Comparison of ENCODE assay signal across 14 cellular contexts in genomic region chr19:57317503-57317902, GRCh38. TPM values are rescaled to one million over a fixed set of nuclear protein-coding genes. Genes with fewer than 3 reads are reported as not detected.
A peak's percentile ranks its signal among the peaks of the same experiment; 100 is the strongest.
DNase-seq lines count a peak whose midpoint lies in the region; ATAC-seq and TF ChIP-seq lines count a peak whose summit lies in the region.
"Had no signal": no experiment of that assay in that cellular context is flagged by ENCODE, and none has a peak within 500 bp of the region (broad histone marks: within the 10 kb centered on the region; RNA-seq: fewer than 3 reads in every experiment).

No MANE protein-coding gene starts in this region.

- H3K4me2 ChIP-seq in skeletal muscle satellite cell (ENCODE audit: low read length): peak overlapping the region; percentile 71

- H3K9ac ChIP-seq in HUES64 (ENCODE audit: low read depth, low read length) (no peak overlapping the region), skeletal muscle satellite cell (ENCODE audit: low read depth, low read length) (no peak overlapping the region)

- H3K27me3 ChIP-seq in HUES64 (ENCODE audit: insufficient read depth, low read length): peaks cover 52% of the 10 kb centered on the region
- H3K27me3 ChIP-seq in right cardiac atrium (ENCODE audit: control insufficient read depth, insufficient read depth): no peaks in the 10 kb centered on the region
- H3K27me3 ChIP-seq in skeletal muscle satellite cell (ENCODE audit: control insufficient read depth, insufficient read depth, low read length): peaks cover 29% of the 10 kb centered on the region

- ATAC-seq in right cardiac atrium (peak; percentile 20 to 22), GM21786 (IDR thresholded peaks at IDR 0.05; ENCODE audit: unreplicated experiment) (no peak), HG03159 (IDR thresholded peaks at IDR 0.05; ENCODE audit: unreplicated experiment) (no peak)
- ATAC-seq: left lung; naive thymus-derived CD4-positive, alpha-beta T cell had no signal

- H3K4me3 ChIP-seq in HUES64 (ENCODE audit: low read length) (peak overlapping the region; percentile 44), coronary artery (peak overlapping the region; percentile 52), right cardiac atrium (ENCODE audit: low read length) (peak overlapping the region; percentile 5), skeletal muscle satellite cell (ENCODE audit: low read length) (peak overlapping the region; percentile 57)
- H3K4me3 ChIP-seq: left lung had no signal

- H3K4me1 ChIP-seq in HUES64 (ENCODE audit: insufficient read depth, low read length) (peaks cover 11% of the 10 kb centered on the region; the same call in 1 of the 2 replicates), right cardiac atrium (ENCODE audit: control insufficient read depth, insufficient read depth, low read length) (no peaks in the 10 kb centered on the region), skeletal muscle satellite cell (ENCODE audit: control insufficient read depth, insufficient read depth, low read length) (peaks cover 17% of the 10 kb centered on the region)

- H3K36me3 ChIP-seq in HUES64 (ENCODE audit: insufficient read depth, low read length) (no peaks in the 10 kb centered on the region), skeletal muscle satellite cell (ENCODE audit: insufficient read depth, low read length) (no peaks in the 10 kb centered on the region)
- H3K36me3 ChIP-seq: left lung had no signal

- H3K27ac ChIP-seq in HUES64 (ENCODE audit: low read depth, low read length) (no peak overlapping the region), coronary artery (no peak overlapping the region), right cardiac atrium (ENCODE audit: low read length) (no peak overlapping the region)
- H3K27ac ChIP-seq: left lung had no signal

- WGBS in HUES64: 51% methylated on average over 29 of the region's 29 CpGs
- 18% methylated on average over 29 of the region's 29 CpGs for WGBS in right cardiac atrium

- DNase-seq in coronary artery (ENCODE audit: low spot score) (no peak), right cardiac atrium (peak in 2 of 3 donors; percentile 56 to 62), NCI-H446 treated with DMSO at 0.1 percent for 48 hours (lab: John Stamatoyannopoulos, UW) (no peak)
- DNase-seq: KBM-7; naive thymus-derived CD4-positive, alpha-beta T cell; NCI-H1417 treated with DMSO at 0.1 percent for 48 hours; NCI-H524; small intestine; T-helper 9 cell had no signal

- no peaks in the 10 kb centered on the region for H3K9me3 ChIP-seq in HUES64 (ENCODE audit: insufficient read depth, low read depth, low read length)
- H3K9me3 ChIP-seq in right cardiac atrium (ENCODE audit: control insufficient read depth, low read length): no peaks in the 10 kb centered on the region
- no peaks in the 10 kb centered on the region for H3K9me3 ChIP-seq in skeletal muscle satellite cell (replicated peaks; ENCODE audit: low read length)
- H3K9me3 ChIP-seq: left lung had no signal

- intact Hi-C loops in right cardiac atrium (cut with DNase I): no loop called here

- TF ChIP-seq CTCF in coronary artery (IDR thresholded peaks at IDR 0.05): no peak

RNA-seq across cellular contexts. Expression of gene ZNF543, which starts 2.8 kb away (rescaled TPM):
- polyA plus RNA-seq in HUES64 (2013, experiment 1 of 2): 3.8 TPM
- 4.2 TPM for polyA plus RNA-seq in HUES64 (2013, experiment 2 of 2)
- total RNA-seq in right cardiac atrium: 1 to 10 TPM; 5.8 to 7.6 (median 6.6) TPM
- 2.1 TPM for polyA plus RNA-seq in right cardiac atrium
- total RNA-seq in skeletal muscle satellite cell (2012; rRNA removed): 6.1 and 6.8 TPM in 2 replicates

RNA-seq across cellular contexts. Expression of gene ZNF304, which starts 33.6 kb away (rescaled TPM):
- 6.4 TPM for polyA plus RNA-seq in HUES64 (2013, experiment 1 of 2)
- 6.2 TPM for polyA plus RNA-seq in HUES64 (2013, experiment 2 of 2)
- total RNA-seq in right cardiac atrium: 10 to 100 TPM in 3 of 4 donors, 1 to 10 TPM in 1; 8.5 to 12.6 (median 11.2) TPM
- 3.9 TPM for polyA plus RNA-seq in right cardiac atrium
- 6.1 and 7.2 TPM in 2 replicates for total RNA-seq in skeletal muscle satellite cell (2012; rRNA removed)

RNA-seq across cellular contexts. Expression of gene ZNF460, which starts 37.2 kb away (rescaled TPM):
- 5.3 TPM for polyA plus RNA-seq in HUES64 (2013, experiment 1 of 2)
- 5.9 TPM for polyA plus RNA-seq in HUES64 (2013, experiment 2 of 2)
- total RNA-seq in right cardiac atrium: 10 to 100 TPM; 30.6 to 46.5 (median 36.1) TPM
- 3.5 TPM for polyA plus RNA-seq in right cardiac atrium
- 53.1 and 53.5 TPM in 2 replicates for total RNA-seq in skeletal muscle satellite cell (2012; rRNA removed)

RNA-seq across cellular contexts. Expression of gene TRAPPC2B, which starts 45.8 kb away (rescaled TPM):
- polyA plus RNA-seq in HUES64 (2013, experiment 1 of 2): 12.5 TPM
- 16.7 TPM for polyA plus RNA-seq in HUES64 (2013, experiment 2 of 2)
- 10 to 100 TPM; 10.8 to 14.5 (median 11.7) TPM for total RNA-seq in right cardiac atrium
- polyA plus RNA-seq in right cardiac atrium: 38.6 TPM
- total RNA-seq in skeletal muscle satellite cell (2012; rRNA removed): 11.8 and 12.2 TPM in 2 replicates

RNA-seq across cellular contexts. Expression of gene ZNF547, which starts 45.8 kb away (rescaled TPM):
- polyA plus RNA-seq in HUES64 (2013, experiment 1 of 2): 0.95 TPM
- 1.6 TPM for polyA plus RNA-seq in HUES64 (2013, experiment 2 of 2)
- total RNA-seq in right cardiac atrium: 1 to 10 TPM; 3.0 to 5.6 (median 4.6) TPM
- 2.7 TPM for polyA plus RNA-seq in right cardiac atrium
- 2.5 and 2.8 TPM in 2 replicates for total RNA-seq in skeletal muscle satellite cell (2012; rRNA removed)

Comparison
In these comparisons a context has a peak if more than half of its experiments do, and no peak if none do; other contexts are left out.
1. H3K4me3 ChIP-seq: peak in every context shown above with its lines; median percentile 57 in skeletal muscle satellite cell; 52 in coronary artery; 44 in HUES64; 5 in right cardiac atrium.
2. DNase-seq: peak in right cardiac atrium (2 of 3); none in coronary artery (single experiment) and NCI-H446 treated with DMSO at 0.1 percent for 48 hours (single experiment).
3. ATAC-seq: peak in right cardiac atrium (2 of 2); none in GM21786 (single experiment) and HG03159 (single experiment).